ENCODE assay signal across 14 cellular contexts in genomic region chr17:53749178-53749577, GRCh38.
A peak's percentile ranks its signal among the peaks of the same experiment; 100 is the strongest.
DNase-seq lines count a peak whose midpoint lies in the region; ATAC-seq and TF ChIP-seq lines count a peak whose summit lies in the region.
"Had no signal": no experiment of that assay in that cellular context is flagged by ENCODE, and none has a peak within 500 bp of the region (broad histone marks: within the 10 kb centered on the region; RNA-seq: fewer than 3 reads in every experiment).

No MANE protein-coding gene starts in this region.

- peak; percentile 66 for DNase-seq in MCF 10A (ENCODE audit: unreplicated experiment)
- DNase-seq in breast epithelium (ENCODE audit: low spot score in 2 of 2), result no peak
- peak; percentile 16 for DNase-seq in SW480 (ENCODE audit: low spot score)
- no peak for DNase-seq in CD4-positive, alpha-beta memory T cell
- no peak for DNase-seq in NOMO-1 treated with dmso at 0.1 percent for 144 hours (lab: John Stamatoyannopoulos, UW; ENCODE audit: unreplicated experiment)
- DNase-seq: activated CD4-positive, alpha-beta memory T cell treated with anti-CD3 and anti-CD28 coated beads, Interleukin-2, amount 10 ng/mL, durations not matched to agents 7 days and 5 days; GDM1; naive thymus-derived CD8-positive, alpha-beta T cell; NCI-H526; SW 1271 had no signal

- H3K9me3 ChIP-seq in breast epithelium (no peaks in the 10 kb centered on the region), iPS-18a (ENCODE audit: control insufficient read depth, low read depth, low read length) (no peaks in the 10 kb centered on the region)
- H3K9me3 ChIP-seq in CD4-positive, alpha-beta memory T cell (ENCODE audit: control insufficient read depth in 1 of 2, low read length in 2 of 2), result no peaks in the 10 kb centered on the region

- H3K4me3 ChIP-seq in breast epithelium (no peak overlapping the region), iPS-18a (ENCODE audit: low read length) (peak overlapping the region; percentile 13)
- H3K4me3 ChIP-seq in CD4-positive, alpha-beta memory T cell (ENCODE audit: low read length in 2 of 2), result no peak overlapping the region

- CTCF ChIA-PET in MCF 10A (lab: Yijun Ruan, JAX), result interaction anchor here (0.6 to 1.1 kb wide), 3 partner anchors 261 to 677 kb away, joined by 3 read pairs; no protein-coding TSS in a partner anchor
- CTCF ChIA-PET in CD4-positive, alpha-beta memory T cell (lab: Charles Lee; ENCODE audit: partially characterized antibody), result no interaction called here

- H3K9ac ChIP-seq in iPS-18a (ENCODE audit: low read length), result peak overlapping the region; percentile 28

- POLR2A ChIA-PET in MCF 10A (lab: Yijun Ruan, JAX), result interaction anchor here (0.5 to 0.7 kb wide), 3 partner anchors 24 to 352 kb away, joined by 3 to 7 read pairs (median 4); no protein-coding TSS in a partner anchor
- POLR2A ChIA-PET in CD4-positive, alpha-beta memory T cell (lab: Charles Lee; ENCODE audit: partially characterized antibody), result no interaction called here

- H3K4me1 ChIP-seq in breast epithelium (no peaks in the 10 kb centered on the region), iPS-18a (ENCODE audit: control insufficient read depth, low read depth, low read length) (peaks cover 36% of the 10 kb centered on the region)
- H3K4me1 ChIP-seq in CD4-positive, alpha-beta memory T cell (ENCODE audit: insufficient read depth, low read length), result no peaks in the 10 kb centered on the region

- no peak for TF ChIP-seq CTCF in MCF 10A (IDR thresholded peaks at IDR 0.05; ENCODE audit: unreplicated experiment)
- no peak for TF ChIP-seq CTCF in breast epithelium (IDR thresholded peaks at IDR 0.05)

- H3K4me3 Mint-ChIP-seq in MCF 10A (ENCODE audit: unreplicated experiment), result no peak overlapping the region
- H3K4me3 Mint-ChIP-seq in CD4-positive, alpha-beta memory T cell, result no peak overlapping the region
- H3K4me3 Mint-ChIP-seq: activated CD4-positive, alpha-beta memory T cell treated with anti-CD3 and anti-CD28 coated beads, Interleukin-2, amount 10 ng/mL, durations not matched to agents 7 days and 5 days; activated naive CD4-positive, alpha-beta T cell treated with anti-CD3 and anti-CD28 coated beads, Interleukin-2, amount 50 U/mL, for 24 hours; naive thymus-derived CD8-positive, alpha-beta T cell had no signal

- H3K27me3 Mint-ChIP-seq in MCF 10A (ENCODE audit: insufficient read depth, unreplicated experiment), result no peaks in the 10 kb centered on the region
- no peaks in the 10 kb centered on the region for H3K27me3 Mint-ChIP-seq in CD4-positive, alpha-beta memory T cell
- H3K27me3 Mint-ChIP-seq: activated CD4-positive, alpha-beta memory T cell treated with anti-CD3 and anti-CD28 coated beads, Interleukin-2, amount 10 ng/mL, durations not matched to agents 7 days and 5 days; activated naive CD4-positive, alpha-beta T cell treated with anti-CD3 and anti-CD28 coated beads, Interleukin-2, amount 50 U/mL, for 24 hours; naive thymus-derived CD8-positive, alpha-beta T cell had no signal

- H3K9me3 Mint-ChIP-seq in MCF 10A (ENCODE audit: unreplicated experiment), result no peaks in the 10 kb centered on the region
- peaks cover 2 to 16% (median 9%) of the 10 kb centered on the region in 8 donors for H3K9me3 Mint-ChIP-seq in CD4-positive, alpha-beta memory T cell

- H3K27ac ChIP-seq in breast epithelium (no peak overlapping the region), iPS-18a (ENCODE audit: low read length) (peak overlapping the region; percentile 53)
- H3K27ac ChIP-seq in CD4-positive, alpha-beta memory T cell (ENCODE audit: low read depth, low read length), result no peak overlapping the region

- H3K27ac Mint-ChIP-seq in MCF 10A (ENCODE audit: low read depth, unreplicated experiment), result no peak overlapping the region
- H3K27ac Mint-ChIP-seq in CD4-positive, alpha-beta memory T cell, result no peak overlapping the region
- H3K27ac Mint-ChIP-seq: activated CD4-positive, alpha-beta memory T cell treated with anti-CD3 and anti-CD28 coated beads, Interleukin-2, amount 10 ng/mL, durations not matched to agents 7 days and 5 days; activated naive CD4-positive, alpha-beta T cell treated with anti-CD3 and anti-CD28 coated beads, Interleukin-2, amount 50 U/mL, for 24 hours; naive thymus-derived CD8-positive, alpha-beta T cell had no signal

- no peak for ATAC-seq in GM21390 (IDR thresholded peaks at IDR 0.05; ENCODE audit: unreplicated experiment)
- no peak for ATAC-seq in HG02973 (IDR thresholded peaks at IDR 0.05; ENCODE audit: unreplicated experiment)
- ATAC-seq: naive thymus-derived CD8-positive, alpha-beta T cell had no signal

- BruUV-seq in MCF 10A (replicated peaks; lab: Mats Ljungman, UMichigan), result no TSS peak

- no peak for TF ChIP-seq POLR2A in breast epithelium (IDR thresholded peaks at IDR 0.05)

- intact Hi-C loops in MCF 10A (cut with micrococcal nuclease) (no loop called here), breast epithelium (cut with DNase I; ENCODE audit: low total_unique reads) (no loop called here)
- intact Hi-C loops in CD4-positive, alpha-beta memory T cell (cut with micrococcal nuclease), result no loop called here

- no peaks in the 10 kb centered on the region for H3K27me3 ChIP-seq in breast epithelium
- no peaks in the 10 kb centered on the region for H3K27me3 ChIP-seq in iPS-18a (ENCODE audit: control insufficient read depth, insufficient read depth, low read length)
- H3K27me3 ChIP-seq in CD4-positive, alpha-beta memory T cell (ENCODE audit: insufficient read depth, low read length), result no peaks in the 10 kb centered on the region

- H3K36me3 ChIP-seq in breast epithelium, result no peaks in the 10 kb centered on the region
- no peaks in the 10 kb centered on the region for H3K36me3 ChIP-seq in iPS-18a (ENCODE audit: control insufficient read depth, low read depth, low read length)
- no peaks in the 10 kb centered on the region for H3K36me3 ChIP-seq in CD4-positive, alpha-beta memory T cell (ENCODE audit: insufficient read depth, low read length)

- H3K36me3 Mint-ChIP-seq in MCF 10A (ENCODE audit: insufficient read depth, unreplicated experiment), result no peaks in the 10 kb centered on the region
- H3K36me3 Mint-ChIP-seq in CD4-positive, alpha-beta memory T cell, result no peaks in the 10 kb centered on the region
- H3K36me3 Mint-ChIP-seq: activated naive CD4-positive, alpha-beta T cell treated with anti-CD3 and anti-CD28 coated beads, Interleukin-2, amount 50 U/mL, for 24 hours had no signal

- peaks cover 13% of the 10 kb centered on the region for H3K4me1 Mint-ChIP-seq in MCF 10A (ENCODE audit: insufficient read depth, unreplicated experiment)
- H3K4me1 Mint-ChIP-seq in CD4-positive, alpha-beta memory T cell, result no peaks in the 10 kb centered on the region
- H3K4me1 Mint-ChIP-seq: activated CD4-positive, alpha-beta memory T cell treated with anti-CD3 and anti-CD28 coated beads, Interleukin-2, amount 10 ng/mL, durations not matched to agents 7 days and 5 days; activated naive CD4-positive, alpha-beta T cell treated with anti-CD3 and anti-CD28 coated beads, Interleukin-2, amount 50 U/mL, for 24 hours; naive thymus-derived CD8-positive, alpha-beta T cell had no signal

Comparison
In these comparisons a context has a peak if more than half of its experiments do, and no peak if none do; other contexts are left out.
1. DNase-seq: peak in MCF 10A (single experiment) and SW480 (single experiment); none in breast epithelium (0 of 2), CD4-positive, alpha-beta memory T cell (0 of 5) and NOMO-1 treated with dmso at 0.1 percent for 144 hours (single experiment).